In genomic region chr6:30759575-30760239, GRCh38 we compare ENCODE assay signal across 9 cellular contexts.
DNase-seq lines count a peak whose midpoint lies in the region; ATAC-seq and TF ChIP-seq lines count a peak whose summit lies in the region.
"Had no signal": no experiment of that assay in that cellular context is flagged by ENCODE, and none has a peak within 500 bp of the region (broad histone marks: within the 10 kb centered on the region; RNA-seq: fewer than 3 reads in every experiment).

No MANE protein-coding gene starts in this region.

- H3K9ac ChIP-seq in HUES6 (ENCODE audit: low read length): peak overlapping the region; percentile 20

- H3K27ac ChIP-seq in HUES6 (ENCODE audit: low read depth, low read length) (no peak overlapping the region), muscle layer of duodenum (ENCODE audit: low read length) (peak overlapping the region; percentile 68)

- no peaks in the 10 kb centered on the region for H3K9me3 ChIP-seq in HUES6 (ENCODE audit: control insufficient read depth, insufficient read depth, low read depth, low read length)
- H3K9me3 ChIP-seq in muscle layer of duodenum (ENCODE audit: control insufficient read depth in 1 of 2, low read length in 2 of 2): no peaks in the 10 kb centered on the region

- no peak for ATAC-seq in GM21360 (IDR thresholded peaks at IDR 0.05; ENCODE audit: unreplicated experiment)

- H3K4me1 ChIP-seq in HUES6 (ENCODE audit: control insufficient read depth, insufficient read depth, low read length) (peaks cover 29% of the 10 kb centered on the region), muscle layer of duodenum (ENCODE audit: control insufficient read depth in 1 of 2, insufficient read depth in 2 of 2, low read length in 2 of 2) (peaks cover 6 to 10% of the 10 kb centered on the region in 2 donors)

- H3K36me3 ChIP-seq in HUES6 (ENCODE audit: control insufficient read depth, insufficient read depth, low read length): no peaks in the 10 kb centered on the region
- H3K36me3 ChIP-seq in muscle layer of duodenum (ENCODE audit: control insufficient read depth in 1 of 2, insufficient read depth in 2 of 2, low read length in 2 of 2): no peaks in the 10 kb centered on the region

- intact Hi-C loops in dendritic cell treated with granulocyte-macrophage colony-stimulating factor and Interleukin-4, amounts not matched to agents 40 ng/mL and 50 ng/mL, for 4 days (cut with micrococcal nuclease): no loop called here

- H3K4me3 ChIP-seq in AG09309 (ENCODE audit: control insufficient read depth, low read depth, low read length): no peak overlapping the region
- H3K4me3 ChIP-seq in HUES6 (ENCODE audit: low read depth, low read length): no peak overlapping the region
- no peak overlapping the region for H3K4me3 ChIP-seq in muscle layer of duodenum (ENCODE audit: low read depth in 1 of 2, low read length in 2 of 2)

- no peak for TF ChIP-seq CTCF in AG09309 (IDR thresholded peaks at IDR 0.05; ENCODE audit: control insufficient read depth, insufficient read depth, low read depth, low read length, missing control alignments)

- H3K4me1 Mint-ChIP-seq in dendritic cell treated with granulocyte-macrophage colony-stimulating factor and Interleukin-4, amounts not matched to agents 40 ng/mL and 50 ng/mL, for 4 days (ENCODE audit: low read depth): peaks cover 68% of the 10 kb centered on the region

- peaks cover 7% of the 10 kb centered on the region for H3K27me3 Mint-ChIP-seq in dendritic cell treated with granulocyte-macrophage colony-stimulating factor and Interleukin-4, amounts not matched to agents 40 ng/mL and 50 ng/mL, for 4 days

- peak overlapping the region; percentile 90 for H3K27ac Mint-ChIP-seq in dendritic cell treated with granulocyte-macrophage colony-stimulating factor and Interleukin-4, amounts not matched to agents 40 ng/mL and 50 ng/mL, for 4 days

- H3K27me3 ChIP-seq in HUES6 (ENCODE audit: control insufficient read depth, insufficient read depth, low read length): no peaks in the 10 kb centered on the region
- H3K27me3 ChIP-seq in muscle layer of duodenum (ENCODE audit: low read depth, low read length): no peaks in the 10 kb centered on the region

- DNase-seq in AG09309 (ENCODE audit: low read depth) (peak; percentile 88), DMS114 treated with DMSO at 0.1 percent for 48 hours (lab: John Stamatoyannopoulos, UW; ENCODE audit: unreplicated experiment) (no peak), HUDEP-2 (lab: John Stamatoyannopoulos, UW; ENCODE audit: unreplicated experiment in 76 of 76) (no peak)
- no peak for DNase-seq in stimulated activated CD4-positive, alpha-beta T cell treated with anti-CD3 and anti-CD28 coated beads, Interleukin-2, amount 100 ng/mL, for 48 hours
- DNase-seq: activated T-cell treated with anti-CD3 and anti-CD28 coated beads, Interleukin-2, amount 50 U/mL, for 48 hours had no signal

- H3K9me3 Mint-ChIP-seq in dendritic cell treated with granulocyte-macrophage colony-stimulating factor and Interleukin-4, amounts not matched to agents 40 ng/mL and 50 ng/mL, for 4 days: no peaks in the 10 kb centered on the region

- no peaks in the 10 kb centered on the region for H3K36me3 Mint-ChIP-seq in dendritic cell treated with granulocyte-macrophage colony-stimulating factor and Interleukin-4, amounts not matched to agents 40 ng/mL and 50 ng/mL, for 4 days (ENCODE audit: low read depth)

- H3K4me3 Mint-ChIP-seq in dendritic cell treated with granulocyte-macrophage colony-stimulating factor and Interleukin-4, amounts not matched to agents 40 ng/mL and 50 ng/mL, for 4 days: no peak overlapping the region
